ENCODE assay signal across 10 cellular contexts in genomic region chr2:98761267-98761781, GRCh38. TPM values are rescaled to one million over a fixed set of nuclear protein-coding genes. Genes with fewer than 3 reads are reported as not detected.
A peak's percentile ranks its signal among the peaks of the same experiment; 100 is the strongest.
DNase-seq lines count a peak whose midpoint lies in the region; ATAC-seq and TF ChIP-seq lines count a peak whose summit lies in the region.
"Had no signal": no experiment of that assay in that cellular context is flagged by ENCODE, and none has a peak within 500 bp of the region (broad histone marks: within the 10 kb centered on the region; RNA-seq: fewer than 3 reads in every experiment).

No MANE protein-coding gene starts in this region.

- TF ChIP-seq POLR2A in spleen (IDR thresholded peaks at IDR 0.05) (no peak), thyroid gland (IDR thresholded peaks at IDR 0.05) (no peak)

- whole genome bisulfite sequencing in spleen, 5 donors: 76 to 82% (median 81%) methylated on average over 7 to 9 of the region's 9 CpGs
- WGBS in thyroid gland, 2 donors: 81 to 89% methylated on average over 9 of the region's 9 CpGs

- no peaks in the 10 kb centered on the region for H3K36me3 Mint-ChIP-seq in CD4-positive, alpha-beta memory T cell

- no peak overlapping the region for H3K4me3 ChIP-seq in CD4-positive, alpha-beta memory T cell (ENCODE audit: low read length in 2 of 2)
- H3K4me3 ChIP-seq in spleen (no peak overlapping the region), thyroid gland (replicated peaks in 1 of 3) (no peak overlapping the region)

- intact Hi-C loops in CD4-positive, alpha-beta memory T cell (cut with micrococcal nuclease): loop anchor here (1.0 kb wide), 1 partner anchor 10 kb away; no protein-coding TSS in a partner anchor
- intact Hi-C loops in spleen (cut with DNase I; ENCODE audit: low total_unique reads): no loop called here
- intact Hi-C loops in thyroid gland (cut with DNase I): no loop called here

- peak overlapping the region; percentile 22 to 84 (median 51) for H3K4me3 Mint-ChIP-seq in CD4-positive, alpha-beta memory T cell

- H3K27me3 ChIP-seq in CD4-positive, alpha-beta memory T cell (ENCODE audit: insufficient read depth, low read length): no peaks in the 10 kb centered on the region
- H3K27me3 ChIP-seq in spleen (replicated peaks in 1 of 7) (no peaks in the 10 kb centered on the region), thyroid gland (no peaks in the 10 kb centered on the region)

- H3K27ac Mint-ChIP-seq in CD4-positive, alpha-beta memory T cell: peak overlapping the region; percentile 67 to 93 (median 85)

- ATAC-seq in HG03025 (IDR thresholded peaks at IDR 0.05; ENCODE audit: low FRiP score, unreplicated experiment): no peak
- no peak for ATAC-seq in HG03378 (IDR thresholded peaks at IDR 0.05; ENCODE audit: unreplicated experiment)

- peaks cover 0 to 2% (median 0%) of the 10 kb centered on the region in 8 donors for H3K9me3 Mint-ChIP-seq in CD4-positive, alpha-beta memory T cell

- POLR2A ChIA-PET in CD4-positive, alpha-beta memory T cell (lab: Charles Lee; ENCODE audit: partially characterized antibody): interaction anchor here (1.6 to 9.7 kb wide), 4 partner anchors 10 to 86 kb away, joined by 3 to 268 read pairs (median 114); partner anchors contain the start of gene MGAT4A

- TF ChIP-seq CTCF in spleen (IDR thresholded peaks at IDR 0.05 in 8 of 11, conservative IDR thresholded peaks at IDR 0.05 in 3 of 11) (no peak), thyroid gland (IDR thresholded peaks at IDR 0.05) (no peak)

- DNase-seq in CD4-positive, alpha-beta memory T cell: peak; percentile 39 to 84 (median 58)
- DNase-seq in activated CD4-positive, alpha-beta T cell treated with anti-CD3 and anti-CD28 coated beads for 48 hours: peak; percentile 83
- peak; percentile 34 for DNase-seq in astrocyte of the hippocampus (ENCODE audit: low read depth, low spot score)
- DNase-seq in spleen: peak; percentile 74
- DNase-seq in thyroid gland: no peak
- DNase-seq in germinal center (ENCODE audit: low spot score): no peak
- DNase-seq: NCI-H510A treated with DMSO at 0.1 percent for 48 hours had no signal

- no peaks in the 10 kb centered on the region for H3K27me3 Mint-ChIP-seq in CD4-positive, alpha-beta memory T cell

- H3K4me1 Mint-ChIP-seq in CD4-positive, alpha-beta memory T cell: peaks cover 58 to 89% (median 76%) of the 10 kb centered on the region in 4 donors

- peaks cover 89% of the 10 kb centered on the region for H3K4me1 ChIP-seq in CD4-positive, alpha-beta memory T cell (ENCODE audit: insufficient read depth, low read length)
- H3K4me1 ChIP-seq in spleen (peaks cover 32 to 99% (median 64%) of the 10 kb centered on the region in 6 donors), thyroid gland (peaks cover 0 to 7% of the 10 kb centered on the region in 2 donors)

- peak overlapping the region; percentile 34 for H3K27ac ChIP-seq in CD4-positive, alpha-beta memory T cell (ENCODE audit: low read depth, low read length)
- peak overlapping the region in 4 of 8 donors; percentile 8 to 79 (median 56) for H3K27ac ChIP-seq in spleen
- H3K27ac ChIP-seq in thyroid gland: no peak overlapping the region

- H3K36me3 ChIP-seq in CD4-positive, alpha-beta memory T cell (ENCODE audit: insufficient read depth, low read length): no peaks in the 10 kb centered on the region
- H3K36me3 ChIP-seq in spleen (no peaks in the 10 kb centered on the region), thyroid gland (no peaks in the 10 kb centered on the region)

- H3K9me3 ChIP-seq in CD4-positive, alpha-beta memory T cell (ENCODE audit: control insufficient read depth in 1 of 2, low read length in 2 of 2): no peaks in the 10 kb centered on the region
- H3K9me3 ChIP-seq in spleen: no peaks in the 10 kb centered on the region
- no peaks in the 10 kb centered on the region for H3K9me3 ChIP-seq in thyroid gland

- CTCF ChIA-PET in CD4-positive, alpha-beta memory T cell (lab: Charles Lee; ENCODE audit: partially characterized antibody): interaction anchor here (1.2 to 2.8 kb wide), 2 partner anchors 9 to 112 kb away, joined by 3 to 17 read pairs; no protein-coding TSS in a partner anchor

RNA-seq across cellular contexts. Expression of gene MGAT4A, which starts 30.4 kb away (rescaled TPM):
- total RNA-seq in CD4-positive, alpha-beta memory T cell: 100 to 1,000 TPM; 256 to 270 TPM
- 100 to 1,000 TPM; 223 to 336 TPM for polyA plus RNA-seq in CD4-positive, alpha-beta memory T cell
- 10 to 100 TPM; 30.4 to 45.9 (median 33.9) TPM for total RNA-seq in spleen
- 10 to 100 TPM in 1 of 3 donors, 1 to 10 TPM in 2; 5.7 to 10.7 (median 6.2) TPM for polyA plus RNA-seq in spleen
- 10 to 100 TPM; 20.4 to 59.6 (median 39.8) TPM for total RNA-seq in thyroid gland
- polyA plus RNA-seq: BJ had no signal

Comparison
In these comparisons a context has a peak if more than half of its experiments do, and no peak if none do; other contexts are left out.
1. DNase-seq: peak in CD4-positive, alpha-beta memory T cell (5 of 5), activated CD4-positive, alpha-beta T cell treated with anti-CD3 and anti-CD28 coated beads for 48 hours (single experiment), astrocyte of the hippocampus (single experiment) and spleen (single experiment); none in thyroid gland (0 of 2) and germinal center (single experiment).
2. RNA of gene MGAT4A, which starts 30.4 kb away (total RNA-seq): 256 to 270 TPM in CD4-positive, alpha-beta memory T cell; 20.4 to 59.6 TPM in thyroid gland and 30.4 to 45.9 TPM in spleen; every median in the first group is over 4 times any median in the second.